ENCODE assay signal across 8 cellular contexts in genomic region chr16:30091474-30092372, GRCh38. TPM values are rescaled to one million over a fixed set of nuclear protein-coding genes. Genes with fewer than 3 reads are reported as not detected.
DNase-seq lines count a peak whose midpoint lies in the region; ATAC-seq and TF ChIP-seq lines count a peak whose summit lies in the region.

TBX6 (minus strand) TSS chr16:30091924; CDS start chr16:30091193, 731 bp downstream.

- peaks cover 50% of the 10 kb centered on the region for H3K4me1 Mint-ChIP-seq in activated naive CD8-positive, alpha-beta T cell treated with anti-CD3 and anti-CD28 coated beads, Interleukin-2, amount 50 U/mL, for 24 hours
- H3K4me1 Mint-ChIP-seq in type B pancreatic cell (ENCODE audit: unreplicated experiment): peaks cover 46% of the 10 kb centered on the region

- no peaks in the 10 kb centered on the region for H3K27me3 ChIP-seq in SU-DHL-6 (ENCODE audit: low read length)

- H3K36me3 Mint-ChIP-seq in activated naive CD8-positive, alpha-beta T cell treated with anti-CD3 and anti-CD28 coated beads, Interleukin-2, amount 50 U/mL, for 24 hours (ENCODE audit: low read depth): peaks cover 13% of the 10 kb centered on the region
- H3K36me3 Mint-ChIP-seq in type B pancreatic cell: peaks cover 20% of the 10 kb centered on the region

- H3K36me3 ChIP-seq in SU-DHL-6 (ENCODE audit: low read length): no peaks in the 10 kb centered on the region; the same call in 1 of the 2 replicates

- peak within 1 kb of the TSS; percentile 96 for H3K4me2 ChIP-seq in SU-DHL-6 (ENCODE audit: low read depth, low read length, poor library complexity, severe bottlenecking)

- H3K27me3 Mint-ChIP-seq in activated naive CD8-positive, alpha-beta T cell treated with anti-CD3 and anti-CD28 coated beads, Interleukin-2, amount 50 U/mL, for 24 hours: no peaks in the 10 kb centered on the region
- no peaks in the 10 kb centered on the region for H3K27me3 Mint-ChIP-seq in type B pancreatic cell

- intact Hi-C loops in cardiac septum (cut with DNase I) (loop anchor here (10.0 kb wide), 1 partner anchor 323 kb away; no protein-coding TSS in a partner anchor), posterior cingulate gyrus (cut with DNase I) (loop anchor here (1.0 to 10.0 kb wide), 2 partner anchors 32 to 433 kb away; partner anchors contain the start of genes MAPK3 and ZNF768)

- H3K9me3 Mint-ChIP-seq in activated naive CD8-positive, alpha-beta T cell treated with anti-CD3 and anti-CD28 coated beads, Interleukin-2, amount 50 U/mL, for 24 hours: peaks cover under 1% of the 10 kb centered on the region
- no peaks in the 10 kb centered on the region for H3K9me3 Mint-ChIP-seq in type B pancreatic cell

- H3K27ac Mint-ChIP-seq in activated naive CD8-positive, alpha-beta T cell treated with anti-CD3 and anti-CD28 coated beads, Interleukin-2, amount 50 U/mL, for 24 hours: peak within 1 kb of the TSS; percentile 96
- H3K27ac Mint-ChIP-seq in type B pancreatic cell: peak within 1 kb of the TSS; percentile 94

- peak within 1 kb of the TSS; percentile 83 for H3K4me3 Mint-ChIP-seq in activated naive CD8-positive, alpha-beta T cell treated with anti-CD3 and anti-CD28 coated beads, Interleukin-2, amount 50 U/mL, for 24 hours
- H3K4me3 Mint-ChIP-seq in type B pancreatic cell: peak within 1 kb of the TSS; percentile 90

- H3K9me2 ChIP-seq in SU-DHL-6 (replicated peaks; ENCODE audit: insufficient read depth, low read length): no peaks in the 10 kb centered on the region

- peak; percentile 67 for ATAC-seq in HG02759 (IDR thresholded peaks at IDR 0.05; ENCODE audit: unreplicated experiment)
- ATAC-seq in activated naive CD8-positive, alpha-beta T cell treated with anti-CD3 and anti-CD28 coated beads, Interleukin-2, amount 50 U/mL, for 24 hours: peak; percentile 84

- H2AFZ ChIP-seq in SU-DHL-6 (ENCODE audit: low read depth, low read length, severe bottlenecking): peak within 1 kb of the TSS; percentile 93

- peaks cover 4% of the 10 kb centered on the region for H3K9me3 ChIP-seq in SU-DHL-6 (ENCODE audit: insufficient read depth, low read length)

- TF ChIP-seq CTCF in GM12874 (IDR thresholded peaks at IDR 0.05; ENCODE audit: insufficient read depth, low read depth, low read length): peak; percentile 92
- peak; percentile 54 for TF ChIP-seq CTCF in SU-DHL-6 (IDR thresholded peaks at IDR 0.05; ENCODE audit: insufficient read depth, low read length, poor library complexity, severe bottlenecking)
- TF ChIP-seq CTCF in type B pancreatic cell (conservative IDR thresholded peaks at IDR 0.05): peak; percentile 73

- H3F3A ChIP-seq in SU-DHL-6 (ENCODE audit: insufficient read depth): peaks cover 27% of the 10 kb centered on the region

- H4K20me1 ChIP-seq in SU-DHL-6 (ENCODE audit: low read depth, low read length): no peaks in the 10 kb centered on the region

- DNase-seq in NCI-H1105 treated with DMSO at 0.1 percent for 48 hours (lab: John Stamatoyannopoulos, UW) (peak; percentile 88), cardiac septum (ENCODE audit: low spot score) (peak; percentile 97), posterior cingulate gyrus (peak; percentile 87 to 99 (median 94)), type B pancreatic cell (ENCODE audit: extremely low spot score, unreplicated experiment) (peak; percentile 96)
- peak; percentile 95 for DNase-seq in activated naive CD8-positive, alpha-beta T cell treated with anti-CD3 and anti-CD28 coated beads, Interleukin-2, amount 50 U/mL, for 24 hours

- H3K9ac ChIP-seq in SU-DHL-6 (ENCODE audit: low read length): peak within 1 kb of the TSS; percentile 85

- peak within 1 kb of the TSS; percentile 78 for H3K4me3 ChIP-seq in SU-DHL-6 (ENCODE audit: insufficient read depth, low read length, poor library complexity, severe bottlenecking)

- H3K79me2 ChIP-seq in SU-DHL-6 (ENCODE audit: insufficient read depth, low read length): no peaks in the 10 kb centered on the region

- H3K27ac ChIP-seq in SU-DHL-6 (ENCODE audit: low read depth, low read length): peak within 1 kb of the TSS; percentile 87

RNA-seq across cellular contexts. Expression of gene TBX6, which starts in this region (rescaled TPM):
- total RNA-seq in cardiac septum (0.57 TPM), type B pancreatic cell (ENCODE audit: low replicate concordance) (1.6 TPM in 2 replicates)

Comparison
In these comparisons a context has a peak if more than half of its experiments do, and no peak if none do; other contexts are left out.
1. Peak in every context shown above with its lines: DNase-seq, ATAC-seq, H3K4me3 ChIP-seq and H3K27ac ChIP-seq.
2. Peak in DNase-seq in cardiac septum; RNA of the gene not detected or under 1 TPM.